Comparison of ENCODE assay signal across 1 cellular context in genomic region chr14:74425525-74426201, GRCh38.
TF ChIP-seq lines count a peak whose summit lies in the region.

No MANE protein-coding gene starts in this region.

TF ChIP-seq in HepG2, 621 proteins besides CTCF, POLR2A, EP300 and RAD21 (continued from another document and continues in another):
- TF ChIP-seq TOE1 (CRISPR knock-in tag; IDR thresholded peaks at IDR 0.05) (no peak), ZFP90 (CRISPR knock-in tag; IDR thresholded peaks at IDR 0.05; ENCODE audit: borderline replicate concordance) (no peak), ZNF496 (CRISPR knock-in tag; IDR thresholded peaks at IDR 0.05; ENCODE audit: insufficient replicate concordance) (no peak), ZBTB37 (CRISPR knock-in tag; IDR thresholded peaks at IDR 0.05) (no peak), ZSCAN22 (CRISPR knock-in tag; IDR thresholded peaks at IDR 0.05) (no peak), MATR3 (CRISPR knock-in tag; IDR thresholded peaks at IDR 0.05) (no peak), NFATC3 (CRISPR knock-in tag; IDR thresholded peaks at IDR 0.05) (no peak), TRIM24 (CRISPR knock-in tag; IDR thresholded peaks at IDR 0.05) (no peak), SMAD3 (CRISPR knock-in tag; IDR thresholded peaks at IDR 0.05) (no peak), ZNF710 (CRISPR knock-in tag; IDR thresholded peaks at IDR 0.05; ENCODE audit: borderline replicate concordance) (no peak), EZH2 (conservative IDR thresholded peaks at IDR 0.05; ENCODE audit: low read depth, low read length) (no peak), ZNF883 (CRISPR knock-in tag; IDR thresholded peaks at IDR 0.05; ENCODE audit: not compliant biosample characterization) (no peak), ZNF263 (CRISPR knock-in tag; IDR thresholded peaks at IDR 0.05) (peak; percentile 63), ZNF382 (CRISPR knock-in tag; IDR thresholded peaks at IDR 0.05; ENCODE audit: borderline replicate concordance) (no peak), ZFAT (CRISPR knock-in tag; conservative IDR thresholded peaks at IDR 0.05) (no peak), ZNF180 (CRISPR knock-in tag; IDR thresholded peaks at IDR 0.05; ENCODE audit: borderline replicate concordance, low read depth) (no peak), THAP11 (CRISPR knock-in tag; IDR thresholded peaks at IDR 0.05) (no peak), ZSCAN31 (CRISPR knock-in tag; IDR thresholded peaks at IDR 0.05; ENCODE audit: low read depth) (0 out of 2 replicates have a peak, but pooled peaks have one; percentile 52), ZBTB2 (CRISPR knock-in tag; IDR thresholded peaks at IDR 0.05; ENCODE audit: low read depth) (no peak), CHD2 (IDR thresholded peaks at IDR 0.05; ENCODE audit: low read depth, low read length) (no peak), ZNF564 (CRISPR knock-in tag; IDR thresholded peaks at IDR 0.05) (peak; percentile 57; the same call in 1 of the 2 replicates), STAT5B (CRISPR knock-in tag; IDR thresholded peaks at IDR 0.05) (no peak), ZBTB40 (IDR thresholded peaks at IDR 0.05) (no peak), ZBTB40 (CRISPR knock-in tag; IDR thresholded peaks at IDR 0.05) (no peak), ZNF317 (CRISPR knock-in tag; IDR thresholded peaks at IDR 0.05) (no peak), ZNF724P (CRISPR knock-in tag; IDR thresholded peaks at IDR 0.05; ENCODE audit: borderline replicate concordance) (no peak; the same call in 1 of the 2 replicates), ZNF720 (CRISPR knock-in tag; IDR thresholded peaks at IDR 0.05) (no peak), FOXM1 (CRISPR knock-in tag; IDR thresholded peaks at IDR 0.05) (peak; percentile 42; the same call in 1 of the 2 replicates), ZNF577 (CRISPR knock-in tag; IDR thresholded peaks at IDR 0.05; ENCODE audit: borderline replicate concordance, low read depth) (no peak), SKI (IDR thresholded peaks at IDR 0.05; ENCODE audit: partially characterized antibody) (no peak), DBP (CRISPR knock-in tag; IDR thresholded peaks at IDR 0.05; ENCODE audit: not compliant biosample characterization) (peak; percentile 43), UBTF (CRISPR knock-in tag; IDR thresholded peaks at IDR 0.05) (no peak), NFE2L2 (IDR thresholded peaks at IDR 0.05; ENCODE audit: low read length) (no peak), TGIF2 (CRISPR knock-in tag; IDR thresholded peaks at IDR 0.05) (no peak; the same call in 1 of the 2 replicates), RFXANK (CRISPR knock-in tag; IDR thresholded peaks at IDR 0.05) (no peak), CCAR2 (optimal IDR thresholded peaks at IDR 0.05; ENCODE audit: low read depth, low read length) (no peak), SCMH1 (CRISPR knock-in tag; IDR thresholded peaks at IDR 0.05; ENCODE audit: borderline replicate concordance) (no peak), ZNF34 (CRISPR knock-in tag; IDR thresholded peaks at IDR 0.05; ENCODE audit: borderline replicate concordance) (no peak), NBN (conservative IDR thresholded peaks at IDR 0.05) (no peak), ZFP62 (CRISPR knock-in tag; IDR thresholded peaks at IDR 0.05) (no peak), ZNF484 (CRISPR knock-in tag; IDR thresholded peaks at IDR 0.05; ENCODE audit: borderline replicate concordance, low read depth) (no peak), GMEB2 (CRISPR knock-in tag; IDR thresholded peaks at IDR 0.05; ENCODE audit: low read depth) (no peak), ZNF563 (CRISPR knock-in tag; IDR thresholded peaks at IDR 0.05) (peak; percentile 47; the same call in 1 of the 2 replicates)
